ENCODE assay signal across 19 cellular contexts in genomic region chr4:650461-650860, GRCh38. TPM values are rescaled to one million over a fixed set of nuclear protein-coding genes. Genes with fewer than 3 reads are reported as not detected.
DNase-seq lines count a peak whose midpoint lies in the region; ATAC-seq and TF ChIP-seq lines count a peak whose summit lies in the region.
"Had no signal": no experiment of that assay in that cellular context is flagged by ENCODE, and none has a peak within 500 bp of the region (broad histone marks: within the 10 kb centered on the region; RNA-seq: fewer than 3 reads in every experiment).

No MANE protein-coding gene starts in this region.

- H3K27me3 Mint-ChIP-seq in activated T-helper 1 cell treated with anti-CD3 and anti-CD28 coated beads, Interleukin-12 subunit alpha, Interleukin-12 subunit beta, Interleukin-2, Interleukin-4 antibody, amounts not matched to agents 30 ng/mL and 10 ng/mL and 1 ng/mL, durations not matched to agents 14 hours and 24 hours and 36 hours (ENCODE audit: insufficient read depth): peaks cover 3% of the 10 kb centered on the region

- TF ChIP-seq CTCF in coronary artery (IDR thresholded peaks at IDR 0.05) (no peak), lower lobe of right lung (IDR thresholded peaks at IDR 0.05) (no peak), prostate gland (IDR thresholded peaks at IDR 0.05) (no peak)

- no peaks in the 10 kb centered on the region for H3K9me3 ChIP-seq in right cardiac atrium (ENCODE audit: control insufficient read depth, low read length)
- no peaks in the 10 kb centered on the region for H3K9me3 ChIP-seq in lower lobe of right lung
- no peaks in the 10 kb centered on the region for H3K9me3 ChIP-seq in prostate gland
- H3K9me3 ChIP-seq: A549 had no signal

- H3K27me3 ChIP-seq in right cardiac atrium (ENCODE audit: control insufficient read depth, insufficient read depth): no peaks in the 10 kb centered on the region
- H3K27me3 ChIP-seq in lower lobe of right lung (ENCODE audit: low read depth): peaks cover 44% of the 10 kb centered on the region
- peaks cover 9% of the 10 kb centered on the region for H3K27me3 ChIP-seq in prostate gland (replicated peaks; ENCODE audit: insufficient read depth)
- H3K27me3 ChIP-seq: BLaER1 treated with 17β-estradiol and CSF1 and Interleukin-3, amounts not matched to agents 10 nM and 100 nM had no signal

- H3K4me3 ChIP-seq in right cardiac atrium (ENCODE audit: low read length): no peak overlapping the region
- H3K4me3 ChIP-seq in coronary artery: peak overlapping the region; percentile 36
- no peak overlapping the region for H3K4me3 ChIP-seq in lower lobe of right lung
- no peak overlapping the region for H3K4me3 ChIP-seq in prostate gland
- H3K4me3 ChIP-seq: A549; BLaER1 treated with 17β-estradiol and CSF1 and Interleukin-3, amounts not matched to agents 10 nM and 100 nM had no signal

- 63% methylated on average over 18 of the region's 18 CpGs for WGBS in right cardiac atrium
- 81% methylated on average over 18 of the region's 18 CpGs for WGBS in prostate gland

- H3K27ac Mint-ChIP-seq in activated T-helper 1 cell treated with anti-CD3 and anti-CD28 coated beads, Interleukin-12 subunit alpha, Interleukin-12 subunit beta, Interleukin-2, Interleukin-4 antibody, amounts not matched to agents 30 ng/mL and 10 ng/mL and 1 ng/mL, durations not matched to agents 14 hours and 24 hours and 36 hours: no peak overlapping the region
- H3K27ac Mint-ChIP-seq: CD8-positive, alpha-beta T cell had no signal

- no peaks in the 10 kb centered on the region for H3K36me3 ChIP-seq in lower lobe of right lung
- no peaks in the 10 kb centered on the region for H3K36me3 ChIP-seq in prostate gland
- H3K36me3 ChIP-seq: BLaER1 treated with 17β-estradiol and CSF1 and Interleukin-3, amounts not matched to agents 10 nM and 100 nM had no signal

- no peaks in the 10 kb centered on the region for H3K36me3 Mint-ChIP-seq in activated T-helper 1 cell treated with anti-CD3 and anti-CD28 coated beads, Interleukin-12 subunit alpha, Interleukin-12 subunit beta, Interleukin-2, Interleukin-4 antibody, amounts not matched to agents 30 ng/mL and 10 ng/mL and 1 ng/mL, durations not matched to agents 14 hours and 24 hours and 36 hours (ENCODE audit: low read depth)
- H3K36me3 Mint-ChIP-seq: CD8-positive, alpha-beta T cell had no signal

- DNase-seq in right cardiac atrium (peak in 2 of 3 donors; percentile 7 to 48), cardiac septum (ENCODE audit: low spot score) (no peak), coronary artery (ENCODE audit: low spot score) (no peak), lower lobe of right lung (peak; percentile 24), prostate gland (ENCODE audit: low spot score) (no peak)
- no peak for DNase-seq in activated T-helper 1 cell treated with anti-CD3 and anti-CD28 coated beads, Interleukin-12 subunit alpha, Interleukin-12 subunit beta, Interleukin-2, Interleukin-4 antibody, amounts not matched to agents 30 ng/mL and 10 ng/mL and 1 ng/mL, durations not matched to agents 14 hours and 24 hours and 36 hours (ENCODE audit: low spot score)
- DNase-seq: CD8-positive, alpha-beta T cell; KG1; MV-4-11; NCI-H1417; NCI-H187; NCI-H2227 treated with DMSO at 0.1 percent for 48 hours; NCI-H510A treated with DMSO at 0.1 percent for 48 hours; NCI-H82 had no signal

- intact Hi-C loops in right cardiac atrium (cut with DNase I): no loop called here
- intact Hi-C loops in cardiac septum (cut with DNase I): no loop called here
- intact Hi-C loops in lower lobe of right lung (cut with DNase I): no loop called here
- intact Hi-C loops in prostate gland (cut with DNase I): no loop called here
- intact Hi-C loops in activated T-helper 1 cell treated with anti-CD3 and anti-CD28 coated beads, Interleukin-12 subunit alpha, Interleukin-12 subunit beta, Interleukin-2, Interleukin-4 antibody, amounts not matched to agents 30 ng/mL and 10 ng/mL and 1 ng/mL, durations not matched to agents 14 hours and 24 hours and 36 hours (cut with micrococcal nuclease): no loop called here

- no peaks in the 10 kb centered on the region for H3K4me1 Mint-ChIP-seq in activated T-helper 1 cell treated with anti-CD3 and anti-CD28 coated beads, Interleukin-12 subunit alpha, Interleukin-12 subunit beta, Interleukin-2, Interleukin-4 antibody, amounts not matched to agents 30 ng/mL and 10 ng/mL and 1 ng/mL, durations not matched to agents 14 hours and 24 hours and 36 hours (ENCODE audit: low read depth)

- H3K4me1 ChIP-seq in right cardiac atrium (ENCODE audit: control insufficient read depth, insufficient read depth, low read length) (no peaks in the 10 kb centered on the region), lower lobe of right lung (no peaks in the 10 kb centered on the region), prostate gland (replicated peaks) (no peaks in the 10 kb centered on the region)
- H3K4me1 ChIP-seq: A549 had no signal

- H3K9me3 Mint-ChIP-seq in activated T-helper 1 cell treated with anti-CD3 and anti-CD28 coated beads, Interleukin-12 subunit alpha, Interleukin-12 subunit beta, Interleukin-2, Interleukin-4 antibody, amounts not matched to agents 30 ng/mL and 10 ng/mL and 1 ng/mL, durations not matched to agents 14 hours and 24 hours and 36 hours: peaks cover 3% of the 10 kb centered on the region
- H3K9me3 Mint-ChIP-seq: CD8-positive, alpha-beta T cell had no signal

- TF ChIP-seq POLR2A in prostate gland (IDR thresholded peaks at IDR 0.05): no peak

- no peak overlapping the region for H3K27ac ChIP-seq in right cardiac atrium (ENCODE audit: low read length)
- H3K27ac ChIP-seq in coronary artery: no peak overlapping the region
- no peak overlapping the region for H3K27ac ChIP-seq in lower lobe of right lung
- no peak overlapping the region for H3K27ac ChIP-seq in prostate gland
- H3K27ac ChIP-seq: A549; BLaER1 treated with 17β-estradiol and CSF1 and Interleukin-3, amounts not matched to agents 10 nM and 100 nM had no signal

- H3K4me3 Mint-ChIP-seq in activated T-helper 1 cell treated with anti-CD3 and anti-CD28 coated beads, Interleukin-12 subunit alpha, Interleukin-12 subunit beta, Interleukin-2, Interleukin-4 antibody, amounts not matched to agents 30 ng/mL and 10 ng/mL and 1 ng/mL, durations not matched to agents 14 hours and 24 hours and 36 hours: no peak overlapping the region
- H3K4me3 Mint-ChIP-seq: CD8-positive, alpha-beta T cell had no signal

- no peak for ATAC-seq in right cardiac atrium
- ATAC-seq in lower lobe of right lung: no peak
- no peak for ATAC-seq in GM19328 (IDR thresholded peaks at IDR 0.05; ENCODE audit: unreplicated experiment)
- ATAC-seq: A549; CD8-positive, alpha-beta T cell had no signal

RNA-seq across cellular contexts. Expression of gene ATP5ME, which starts 23.6 kb away (rescaled TPM):
- total RNA-seq in right cardiac atrium (100 to 1,000 TPM; 689 to 911 (median 734) TPM), cardiac septum (734 TPM), lower lobe of right lung (173 TPM), prostate gland (100 to 1,000 TPM; 148 to 313 TPM)
- polyA plus RNA-seq in right cardiac atrium: 1,352 TPM
- total RNA-seq in activated T-helper 1 cell treated with anti-CD3 and anti-CD28 coated beads, Interleukin-12 subunit alpha, Interleukin-12 subunit beta, Interleukin-2, Interleukin-4 antibody, amounts not matched to agents 30 ng/mL and 10 ng/mL and 1 ng/mL, durations not matched to agents 14 hours and 24 hours and 36 hours: 217 and 224 TPM in 2 replicates

RNA-seq across cellular contexts. Expression of gene MYL5, which starts 23.9 kb away (rescaled TPM):
- total RNA-seq in right cardiac atrium: 1 to 10 TPM; 4.0 to 6.0 (median 4.7) TPM
- polyA plus RNA-seq in right cardiac atrium: 3.8 TPM
- 6.5 TPM for total RNA-seq in cardiac septum
- 9.7 TPM for total RNA-seq in lower lobe of right lung
- 10 to 100 TPM; 14.6 to 25.7 TPM for total RNA-seq in prostate gland
- total RNA-seq in activated T-helper 1 cell treated with anti-CD3 and anti-CD28 coated beads, Interleukin-12 subunit alpha, Interleukin-12 subunit beta, Interleukin-2, Interleukin-4 antibody, amounts not matched to agents 30 ng/mL and 10 ng/mL and 1 ng/mL, durations not matched to agents 14 hours and 24 hours and 36 hours: 29.7 and 35.0 TPM in 2 replicates

RNA-seq across cellular contexts. Expression of gene PDE6B, which starts 25.1 kb away (rescaled TPM):
- total RNA-seq in right cardiac atrium (1 to 10 TPM; 6.8 to 7.5 (median 7.0) TPM), cardiac septum (4.8 TPM), lower lobe of right lung (5.5 TPM), prostate gland (1 to 10 TPM; 8.0 to 9.3 TPM)
- 3.6 TPM for polyA plus RNA-seq in right cardiac atrium
- total RNA-seq in activated T-helper 1 cell treated with anti-CD3 and anti-CD28 coated beads, Interleukin-12 subunit alpha, Interleukin-12 subunit beta, Interleukin-2, Interleukin-4 antibody, amounts not matched to agents 30 ng/mL and 10 ng/mL and 1 ng/mL, durations not matched to agents 14 hours and 24 hours and 36 hours: 9.8 and 10.1 TPM in 2 replicates
- total RNA-seq: H4, RPMI7951 had no signal
- polyA plus RNA-seq: A549 had no signal

RNA-seq across cellular contexts. Expression of gene SLC49A3, which starts 38.5 kb away (rescaled TPM):
- total RNA-seq in right cardiac atrium: 10 to 100 TPM; 13.7 to 19.5 (median 16.9) TPM
- 10.6 TPM for polyA plus RNA-seq in right cardiac atrium
- 12.1 TPM for total RNA-seq in cardiac septum
- 31.5 TPM for total RNA-seq in lower lobe of right lung
- total RNA-seq in prostate gland: 10 to 100 TPM in 1 of 2 donors, 1 to 10 TPM in 1; 2.6 to 11.0 TPM
- 0.81 and 0.88 TPM in 2 replicates for total RNA-seq in activated T-helper 1 cell treated with anti-CD3 and anti-CD28 coated beads, Interleukin-12 subunit alpha, Interleukin-12 subunit beta, Interleukin-2, Interleukin-4 antibody, amounts not matched to agents 30 ng/mL and 10 ng/mL and 1 ng/mL, durations not matched to agents 14 hours and 24 hours and 36 hours
- total RNA-seq: H4, RPMI7951 had no signal

RNA-seq across cellular contexts. Expression of gene PCGF3, which starts 55.2 kb away (rescaled TPM):
- 10 to 100 TPM; 25.0 to 28.6 (median 26.4) TPM for total RNA-seq in right cardiac atrium
- 30.1 TPM for polyA plus RNA-seq in right cardiac atrium
- 24.3 TPM for total RNA-seq in cardiac septum
- total RNA-seq in lower lobe of right lung: 44.8 TPM
- 100 to 1,000 TPM in 1 of 2 donors, 10 to 100 TPM in 1; 59.0 to 135 TPM for total RNA-seq in prostate gland
- 30.4 and 31.0 TPM in 2 replicates for total RNA-seq in activated T-helper 1 cell treated with anti-CD3 and anti-CD28 coated beads, Interleukin-12 subunit alpha, Interleukin-12 subunit beta, Interleukin-2, Interleukin-4 antibody, amounts not matched to agents 30 ng/mL and 10 ng/mL and 1 ng/mL, durations not matched to agents 14 hours and 24 hours and 36 hours

Comparison
In these comparisons a context has a peak if more than half of its experiments do, and no peak if none do; other contexts are left out.
1. DNase-seq: peak in right cardiac atrium (2 of 3) and lower lobe of right lung (single experiment); none in cardiac septum (single experiment), coronary artery (single experiment), prostate gland (single experiment) and activated T-helper 1 cell treated with anti-CD3 and anti-CD28 coated beads, Interleukin-12 subunit alpha, Interleukin-12 subunit beta, Interleukin-2, Interleukin-4 antibody, amounts not matched to agents 30 ng/mL and 10 ng/mL and 1 ng/mL, durations not matched to agents 14 hours and 24 hours and 36 hours (single experiment).